In the genomic region with DNA sequence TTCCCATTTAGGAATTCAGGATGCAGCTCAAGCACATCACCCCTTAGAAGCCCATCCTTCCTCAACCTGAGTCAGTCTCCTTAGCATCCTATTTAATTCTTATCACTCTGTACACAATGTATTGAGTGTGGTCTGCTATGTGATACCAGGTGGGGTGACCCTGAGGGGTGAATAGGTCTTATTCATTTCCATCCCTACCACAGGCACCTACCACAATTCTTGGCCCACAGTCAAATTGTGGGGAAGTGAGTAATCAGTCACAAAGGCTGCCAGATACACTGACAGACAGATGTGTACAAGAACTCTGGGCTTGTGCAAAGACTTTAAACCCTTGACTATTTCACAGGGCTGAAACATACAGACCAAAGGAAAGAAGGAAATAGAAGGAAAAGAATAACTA, we compare ENCODE assay signal across 7 cellular contexts.
DNase-seq lines count a peak whose midpoint lies in the region; ATAC-seq and TF ChIP-seq lines count a peak whose summit lies in the region.

No MANE protein-coding gene starts in this region.

- no peak overlapping the region for H3K9ac ChIP-seq in neural progenitor cell

- H3K9me3 ChIP-seq in mucosa of descending colon: no peaks in the 10 kb centered on the region
- no peaks in the 10 kb centered on the region for H3K9me3 ChIP-seq in neural progenitor cell (ENCODE audit: low read depth)

- no peak for TF ChIP-seq CTCF in mucosa of descending colon (IDR thresholded peaks at IDR 0.05)
- no peak for TF ChIP-seq CTCF in neural progenitor cell (IDR thresholded peaks at IDR 0.05)

- ATAC-seq in GM18907 (IDR thresholded peaks at IDR 0.05; ENCODE audit: unreplicated experiment) (peak; percentile 94), HG03097 (IDR thresholded peaks at IDR 0.05; ENCODE audit: low FRiP score, unreplicated experiment) (peak; percentile 86), mucosa of descending colon (peak; percentile 81)

- H3K27me3 ChIP-seq in neural progenitor cell: no peaks in the 10 kb centered on the region

- H3K27ac Mint-ChIP-seq in T-helper 2 cell treated with Interferon-gamma antibody and Interleukin-4, amounts not matched to agents 5 μg/mL and 100 μg/mL, for 36 hours: no peak overlapping the region
- no peak overlapping the region for H3K27ac Mint-ChIP-seq in neural progenitor cell

- no peaks in the 10 kb centered on the region for H3K79me2 ChIP-seq in neural progenitor cell (ENCODE audit: low read depth)

- H3K27ac ChIP-seq in neural progenitor cell: no peak overlapping the region

- H3K36me3 ChIP-seq in mucosa of descending colon (ENCODE audit: low read depth) (no peaks in the 10 kb centered on the region), neural progenitor cell (no peaks in the 10 kb centered on the region)

- peak; percentile 5 for DNase-seq in T-helper 2 cell treated with Interferon-gamma antibody and Interleukin-4, amounts not matched to agents 5 μg/mL and 100 μg/mL, for 36 hours (ENCODE audit: low spot score)
- peak in 1 of 3 donors; percentile 30 for DNase-seq in mucosa of descending colon
- no peak for DNase-seq in head of caudate nucleus
- DNase-seq in activated effector memory CD4-positive, alpha-beta T cell treated with anti-CD3 and anti-CD28 coated beads, Interleukin-2, amount 50 U/mL, for 16 hours: no peak
- no peak for DNase-seq in neural progenitor cell (ENCODE audit: low spot score)

- H3K9me3 Mint-ChIP-seq in T-helper 2 cell treated with Interferon-gamma antibody and Interleukin-4, amounts not matched to agents 5 μg/mL and 100 μg/mL, for 36 hours: no peaks in the 10 kb centered on the region
- H3K9me3 Mint-ChIP-seq in neural progenitor cell: peaks cover 7% of the 10 kb centered on the region

- intact Hi-C loops in mucosa of descending colon (cut with DNase I, micrococcal nuclease): no loop called here
- intact Hi-C loops in head of caudate nucleus (cut with DNase I): no loop called here

- H3K36me3 Mint-ChIP-seq in T-helper 2 cell treated with Interferon-gamma antibody and Interleukin-4, amounts not matched to agents 5 μg/mL and 100 μg/mL, for 36 hours (ENCODE audit: low read depth): no peaks in the 10 kb centered on the region
- H3K36me3 Mint-ChIP-seq in neural progenitor cell: peaks cover 15% of the 10 kb centered on the region

- H3K4me3 ChIP-seq in mucosa of descending colon (no peak overlapping the region), neural progenitor cell (no peak overlapping the region)

- H3K4me1 ChIP-seq in mucosa of descending colon (ENCODE audit: low read depth) (peaks cover 8% of the 10 kb centered on the region), neural progenitor cell (no peaks in the 10 kb centered on the region)

- no peaks in the 10 kb centered on the region for H3K4me1 Mint-ChIP-seq in T-helper 2 cell treated with Interferon-gamma antibody and Interleukin-4, amounts not matched to agents 5 μg/mL and 100 μg/mL, for 36 hours (ENCODE audit: low read depth)
- peaks cover 20% of the 10 kb centered on the region for H3K4me1 Mint-ChIP-seq in neural progenitor cell

- no peaks in the 10 kb centered on the region for H3K27me3 Mint-ChIP-seq in T-helper 2 cell treated with Interferon-gamma antibody and Interleukin-4, amounts not matched to agents 5 μg/mL and 100 μg/mL, for 36 hours (ENCODE audit: low read depth)
- peaks cover 4% of the 10 kb centered on the region for H3K27me3 Mint-ChIP-seq in neural progenitor cell (ENCODE audit: insufficient read depth, low read depth)

- no peaks in the 10 kb centered on the region for H3F3A ChIP-seq in neural progenitor cell (ENCODE audit: low read depth)

- H3K4me2 ChIP-seq in neural progenitor cell: no peak overlapping the region

- H2AFZ ChIP-seq in neural progenitor cell (replicated peaks): no peak overlapping the region

- H4K20me1 ChIP-seq in neural progenitor cell (ENCODE audit: low read depth): no peaks in the 10 kb centered on the region

- H3K4me3 Mint-ChIP-seq in T-helper 2 cell treated with Interferon-gamma antibody and Interleukin-4, amounts not matched to agents 5 μg/mL and 100 μg/mL, for 36 hours: no peak overlapping the region
- no peak overlapping the region for H3K4me3 Mint-ChIP-seq in neural progenitor cell
